Comparison of ENCODE assay signal across 15 cellular contexts in genomic region chr10:7085147-7085912, GRCh38.
DNase-seq lines count a peak whose midpoint lies in the region; ATAC-seq lines count a peak whose summit lies in the region.
"Had no signal": no experiment of that assay in that cellular context is flagged by ENCODE, and none has a peak within 500 bp of the region (broad histone marks: within the 10 kb centered on the region; RNA-seq: fewer than 3 reads in every experiment).

No MANE protein-coding gene starts in this region.

- ATAC-seq in HG02852 (IDR thresholded peaks at IDR 0.05; ENCODE audit: unreplicated experiment) = no peak
- ATAC-seq: activated T-cell treated with anti-CD3 and anti-CD28 coated beads, Interleukin-2, amount 50 U/mL, for 72 hours; esophagus mucosa had no signal

- peak overlapping the region; percentile 78 for H3K27ac ChIP-seq in angular gyrus (ENCODE audit: low read depth, low read length)
- peak overlapping the region; percentile 90 for H3K27ac ChIP-seq in substantia nigra (ENCODE audit: low read depth, low read length, poor library complexity, severe bottlenecking)
- H3K27ac ChIP-seq: SJSA1 had no signal

- DNase-seq in M059J (ENCODE audit: low read depth) (peak; percentile 30), left kidney (ENCODE audit: low read depth, low spot score) (peak; percentile 46), substantia nigra (lab: John Stamatoyannopoulos, UW) (peak in 24 of 49 donors; percentile 5 to 58 (median 19)), NCI-H2196 (lab: John Stamatoyannopoulos, UW; ENCODE audit: unreplicated experiment) (no peak)
- DNase-seq in stimulated activated CD4-positive, alpha-beta T cell treated with anti-CD3 and anti-CD28 coated beads, Interleukin-4, amount 100 ng/mL, for 1 hour = no peak
- DNase-seq: activated CD4-positive, CD25-positive, alpha-beta regulatory T cell; activated T-cell treated with anti-CD3 and anti-CD28 coated beads, Interleukin-2, amount 50 U/mL, for 72 hours; GOT3; NCI-H446; stimulated activated CD4-positive, alpha-beta T cell treated with anti-CD3 and anti-CD28 coated beads, Interleukin-1b, Interleukin-23, amount 100 ng/mL, for 48 hours; stimulated activated naive CD4-positive, alpha-beta T cell had no signal

Comparison
In these comparisons a context has a peak if more than half of its experiments do, and no peak if none do; other contexts are left out.
1. DNase-seq: peak in M059J (single experiment) and left kidney (single experiment); none in stimulated activated CD4-positive, alpha-beta T cell treated with anti-CD3 and anti-CD28 coated beads, Interleukin-4, amount 100 ng/mL, for 1 hour (single experiment) and NCI-H2196 (single experiment).